ENCODE assay signal across 25 cellular contexts in the genomic region with DNA sequence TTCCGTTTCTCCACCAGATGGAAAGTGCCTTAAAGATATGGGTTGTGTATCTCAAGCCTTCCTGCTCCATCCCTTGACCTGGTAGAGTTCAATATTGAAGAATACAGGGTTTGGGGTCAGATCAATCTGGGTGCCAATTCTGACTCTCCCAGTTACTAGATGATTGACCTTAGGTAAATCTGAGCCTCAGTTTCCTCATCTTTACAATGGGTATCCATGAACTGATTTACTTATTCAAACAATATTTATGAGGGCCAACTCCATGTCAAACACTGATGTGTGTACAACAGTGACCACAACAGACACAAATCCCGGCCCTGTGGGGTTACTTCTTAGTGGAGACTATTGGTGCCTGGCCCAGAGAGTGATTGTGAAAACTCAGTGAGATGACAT. TPM values are rescaled to one million over a fixed set of nuclear protein-coding genes. Genes with fewer than 3 reads are reported as not detected.
DNase-seq lines count a peak whose midpoint lies in the region; ATAC-seq, FAIRE-seq and TF ChIP-seq lines count a peak whose summit lies in the region.
"Had no signal": no experiment of that assay in that cellular context is flagged by ENCODE, and none has a peak within 500 bp of the region (broad histone marks: within the 10 kb centered on the region; RNA-seq: fewer than 3 reads in every experiment).

No MANE protein-coding gene starts in this region.

- POLR2A ChIA-PET in K562 (lab: Yijun Ruan, JAX): no interaction called here
- POLR2A ChIA-PET in H1 (lab: Charles Lee; ENCODE audit: partially characterized antibody): interaction anchor here (0.7 kb wide), 1 partner anchor 85 kb away, joined by 3 read pairs; no protein-coding TSS in a partner anchor

- H2BK15ac ChIP-seq in H1 (ENCODE audit: low read length): peak overlapping the region; percentile 61; the same call in 1 of the 2 replicates

- in situ Hi-C loops in K562 (cut with MboI): no loop called here

- H2AFZ ChIP-seq in K562 (ENCODE audit: low read depth, low read length) (no peak overlapping the region), H1 (ENCODE audit: low read length) (no peak overlapping the region)

- H3K36me3 ChIP-seq in K562 (ENCODE audit: control insufficient read depth, insufficient read depth, low read length) (no peaks in the 10 kb centered on the region), H1 (ENCODE audit: control insufficient read depth in 2 of 4, insufficient read depth in 4 of 4, low read length in 3 of 4) (no peaks in the 10 kb centered on the region), psoas muscle (ENCODE audit: insufficient read depth in 1 of 2, low read depth in 1 of 2) (no peaks in the 10 kb centered on the region)
- H3K36me3 ChIP-seq: HAP-1 had no signal

- H3K27ac ChIP-seq in K562 (ENCODE audit: extremely low read depth, low read depth, low read length): no peak overlapping the region
- no peak overlapping the region for H3K27ac ChIP-seq in H1 (ENCODE audit: low read depth, low read length)
- H3K27ac ChIP-seq in psoas muscle: no peak overlapping the region

- CTCF ChIA-PET in K562 (lab: Yijun Ruan, JAX; ENCODE audit: low intra/inter-chr PET ratio) (no interaction called here), H1 (lab: Charles Lee; ENCODE audit: partially characterized antibody) (interaction anchor here (1.3 to 1.9 kb wide), 2 partner anchors 34 to 35 kb away, joined by 4 to 9 read pairs; no protein-coding TSS in a partner anchor)

- H2AK5ac ChIP-seq in H1 (ENCODE audit: low read depth, low read length): no peak overlapping the region

- TF ChIP-seq POLR2A in K562 (conservative IDR thresholded peaks at IDR 0.05) (no peak), H1 (IDR thresholded peaks at IDR 0.05; ENCODE audit: control extremely low read depth in 1 of 2, low read depth in 2 of 2, low read length in 2 of 2) (no peak)

- intact Hi-C loops in K562 (cut with micrococcal nuclease) (loop anchor here (5.0 kb wide), 1 partner anchor 44 kb away; no protein-coding TSS in a partner anchor), posterior vena cava (cut with DNase I) (no loop called here), psoas muscle (cut with DNase I) (no loop called here)

- H3K4me3 ChIP-seq in K562 (no peak overlapping the region), H1 (ENCODE audit: extremely low read depth in 1 of 4, insufficient read depth in 2 of 4, low read depth in 3 of 4, low read length in 4 of 4) (no peak overlapping the region), psoas muscle (no peak overlapping the region)
- H3K4me3 ChIP-seq: GM23338, HAP-1 had no signal

- no peak for FAIRE-seq in K562 (lab: Jason Lieb, UNC)
- FAIRE-seq in H1 (lab: Jason Lieb, UNC): no peak
- FAIRE-seq in urothelium cell line (lab: Jason Lieb, UNC): peak; percentile 40
- FAIRE-seq: GM12891, GM19239, H54 had no signal

- no peak overlapping the region for H3K14ac ChIP-seq in H1 (ENCODE audit: insufficient read length)

- H4K8ac ChIP-seq in H1 (ENCODE audit: extremely low read depth, insufficient read depth, low read length): no peak overlapping the region

- no peak overlapping the region; a peak in 1 of 4 replicates for H3K9ac ChIP-seq in K562 (ENCODE audit: insufficient read depth in 1 of 2, low read depth in 2 of 2, low read length in 2 of 2)
- no peak overlapping the region for H3K9ac ChIP-seq in H1 (replicated peaks in 1 of 4; ENCODE audit: extremely low read depth in 1 of 4, low read depth in 3 of 4, low read length in 3 of 4)

- no TSS peak for BruUV-seq in K562 (replicated peaks; lab: Mats Ljungman, UMichigan)

- no peak for TF ChIP-seq RAD21 in K562 (CRISPR knock-in tag; conservative IDR thresholded peaks at IDR 0.05 in 1 of 2, IDR thresholded peaks at IDR 0.05 in 1 of 2)
- no peak for TF ChIP-seq RAD21 in H1 (IDR thresholded peaks at IDR 0.05 in 1 of 2, conservative IDR thresholded peaks at IDR 0.05 in 1 of 2; ENCODE audit: low read depth in 2 of 2, low read length in 2 of 2)

- no peak overlapping the region for H3K56ac ChIP-seq in H1 (replicated peaks; ENCODE audit: insufficient read length, low read depth, low read length)

- H3K23me2 ChIP-seq in H1 (ENCODE audit: low read depth, low read length): no peaks in the 10 kb centered on the region

- H2BK12ac ChIP-seq in H1 (ENCODE audit: low read depth, low read length): peak overlapping the region; percentile 71; the same call in 1 of the 2 replicates

- no peak overlapping the region for H4K5ac ChIP-seq in H1 (ENCODE audit: insufficient read length, low read depth, low read length)

- H3K79me1 ChIP-seq in H1 (ENCODE audit: low read depth, low read length): no peaks in the 10 kb centered on the region

- WGBS in K562 (ENCODE audit: insufficient coverage, low coverage, missing lambda C conversion rate): 38% methylated on average over 2 of the region's 2 CpGs
- 91% methylated on average over 2 of the region's 2 CpGs; no CpG with 5 or more reads in 1 of the 2 experiments for WGBS in H1 (ENCODE audit: extremely low coverage in 1 of 2, insufficient coverage in 1 of 2, insufficient read length in 1 of 2, insufficient replicate concordance in 2 of 2, low coverage in 1 of 2, low lambda C conversion rate in 2 of 2, missing lambda C conversion rate in 1 of 2), 2 experiments
- 95 to 97% (median 97%) methylated on average over 2 of the region's 2 CpGs for WGBS in psoas muscle, 3 donors

- H3K4me1 ChIP-seq in K562 (replicated peaks in 1 of 2; ENCODE audit: control insufficient read depth in 2 of 2, insufficient read depth in 2 of 2, low read length in 2 of 2) (peaks cover 14 to 24% of the 10 kb centered on the region in 2 experiments; a peak in 4 of 5 replicates), H1 (replicated peaks in 1 of 4; ENCODE audit: control insufficient read depth in 3 of 4, insufficient read depth in 4 of 4, low read length in 3 of 4) (peaks cover 0 to 25% (median 12%) of the 10 kb centered on the region in 4 experiments; a peak in 6 of 7 replicates), psoas muscle (no peaks in the 10 kb centered on the region)
- H3K4me1 ChIP-seq: HAP-1 had no signal

- H3K9me1 ChIP-seq in K562 (ENCODE audit: control insufficient read depth, insufficient read depth, low read length): no peaks in the 10 kb centered on the region

- TF ChIP-seq EP300 in K562 (IDR thresholded peaks at IDR 0.05; ENCODE audit: low read length) (no peak), H1 (IDR thresholded peaks at IDR 0.05; ENCODE audit: borderline replicate concordance in 1 of 2, low read depth in 2 of 2, low read length in 2 of 2) (no peak)

- H4K20me1 ChIP-seq in K562 (replicated peaks; ENCODE audit: control insufficient read depth, insufficient read depth, low read length) (no peaks in the 10 kb centered on the region), H1 (replicated peaks in 1 of 2; ENCODE audit: control insufficient read depth in 1 of 2, insufficient read depth in 2 of 2, low read length in 2 of 2) (no peaks in the 10 kb centered on the region)

- no peak overlapping the region for H2BK120ac ChIP-seq in H1 (replicated peaks; ENCODE audit: low read depth, low read length)

- peak overlapping the region; percentile 87; the same call in 1 of the 2 replicates for H2BK20ac ChIP-seq in H1 (ENCODE audit: low read length)

- TF ChIP-seq CTCF in K562 (IDR thresholded peaks at IDR 0.05 in 2 of 3, conservative IDR thresholded peaks at IDR 0.05 in 1 of 3; ENCODE audit: insufficient read depth in 2 of 3, low read depth in 1 of 3, low read length in 3 of 3): no peak
- TF ChIP-seq CTCF in H1 (IDR thresholded peaks at IDR 0.05; ENCODE audit: control extremely low read depth in 1 of 3, insufficient read depth in 1 of 3, low read depth in 1 of 3, low read length in 3 of 3): no peak
- TF ChIP-seq CTCF in psoas muscle (IDR thresholded peaks at IDR 0.05): no peak

- no peak overlapping the region for H2BK5ac ChIP-seq in H1 (ENCODE audit: low read depth, low read length)

- H4K91ac ChIP-seq in H1 (replicated peaks; ENCODE audit: insufficient read length, low read length): no peak overlapping the region

- no peak overlapping the region for H3K4ac ChIP-seq in H1 (replicated peaks; ENCODE audit: insufficient read length, low read depth, low read length)

- H3K79me2 ChIP-seq in K562 (ENCODE audit: control insufficient read depth, insufficient read depth, low read length) (no peaks in the 10 kb centered on the region), H1 (ENCODE audit: control insufficient read depth in 1 of 2, insufficient read depth in 2 of 2, low read length in 2 of 2) (no peaks in the 10 kb centered on the region)

- DNase-seq in K562 (ENCODE audit: extremely low read depth in 1 of 4, low spot score in 3 of 4) (no peak), H1 (ENCODE audit: low read depth in 1 of 2, low spot score in 2 of 2) (no peak), posterior vena cava (ENCODE audit: low spot score) (peak; percentile 6), urothelium cell line (ENCODE audit: low spot score) (no peak), NCI-H510A (lab: John Stamatoyannopoulos, UW) (no peak), GM19240 (ENCODE audit: insufficient read length, low spot score) (no peak), psoas muscle (no peak)
- DNase-seq: C1 segment of cervical spinal cord; Calu3; CD4-positive, alpha-beta memory T cell; COR-L47; DMS53; DMS79 treated with DMSO at 0.1 percent for 48 hours; GF-D8; HFFc6 had no signal

- no peak overlapping the region for H3K18ac ChIP-seq in H1 (ENCODE audit: extremely low read depth, low read length)

- H3K23ac ChIP-seq in H1 (ENCODE audit: insufficient read length): no peak overlapping the region

- H3K27me3 ChIP-seq in K562 (ENCODE audit: control insufficient read depth in 2 of 2, insufficient read depth in 2 of 2, low read length in 2 of 2) (no peaks in the 10 kb centered on the region), H1 (replicated peaks in 1 of 4; ENCODE audit: control insufficient read depth in 3 of 4, extremely low read depth in 1 of 4, insufficient read depth in 3 of 4, low read length in 3 of 4) (peaks cover 0 to 3% (median 0%) of the 10 kb centered on the region in 4 experiments; a peak in 2 of 7 replicates), psoas muscle (ENCODE audit: insufficient read depth in 3 of 3, low read length in 2 of 3) (peaks cover 0 to 1% (median 0%) of the 10 kb centered on the region in 3 donors)

- H3K9me3 ChIP-seq in K562 (replicated peaks; ENCODE audit: control insufficient read depth, insufficient read depth, low read depth, low read length) (no peaks in the 10 kb centered on the region), H1 (ENCODE audit: insufficient read depth in 2 of 2, low read depth in 1 of 2, low read length in 1 of 2) (no peaks in the 10 kb centered on the region), psoas muscle (no peaks in the 10 kb centered on the region)
- H3K9me3 ChIP-seq: HAP-1 had no signal

- H3K4me2 ChIP-seq in K562 (ENCODE audit: insufficient read depth, low read length): no peak overlapping the region
- H3K4me2 ChIP-seq in H1 (ENCODE audit: insufficient read depth in 1 of 2, low read depth in 2 of 2, low read length in 2 of 2): no peak overlapping the region
- H3K4me2 ChIP-seq: GM23338 had no signal

- ATAC-seq in K562: no peak
- no peak for ATAC-seq in psoas muscle

RNA-seq across cellular contexts. Expression of gene FAIM2, which starts 7.5 kb away (rescaled TPM):
- total RNA-seq in K562 (2011; cell fraction: chromatin; rRNA removed; ENCODE audit: low replicate concordance): not detected in 2 replicates
- not detected in 2 replicates for total RNA-seq in K562 (2011; cell fraction: nucleolus; rRNA removed)
- total RNA-seq in K562 (2011; cell fraction: nucleoplasm; rRNA removed): 0.15 TPM in 1 of 2 replicates, not detected in the other
- total RNA-seq in K562 (2014; rRNA removed) (not detected in 2 replicates), K562 (2014; rRNA removed; fragmentation: Illumina TruSeq; extraction: Trizol) (not detected in 2 replicates), K562 (2015; rRNA removed; fragmentation: Illumina TruSeq; extraction: Trizol) (not detected in 2 replicates), K562 (2021) (not detected in 2 replicates), posterior vena cava (1 to 10 TPM; 1.8 to 2.5 TPM), psoas muscle (1 to 10 TPM in 1 of 4 donors, under 1 TPM in 2, not detected in 1; 0.22 to 1.1 (median 0.58) TPM)
- polyA plus RNA-seq in K562 (2011; rRNA removed) (not detected in 2 replicates), K562 (2014; fragmentation: Illumina TruSeq; extraction: Trizol) (not detected in 2 replicates), K562 (2014; fragmentation: Nextera tagmentation; extraction: Ambion mirVana) (under 1 TPM in 1 of 2 experiments, not detected in 1; 0.10 TPM), K562 (2014; rRNA removed) (0.01 TPM in 1 of 2 replicates, not detected in the other), H1 (2011; rRNA removed) (1.3 and 3.1 TPM in 2 replicates), psoas muscle (under 1 TPM in 2 of 3 donors, not detected in 1; 0.57 to 0.70 TPM)
- 0.07 and 0.76 TPM in 2 replicates for polyA plus RNA-seq in K562 (2011; cell fraction: cytosol; rRNA removed)
- not detected in 2 replicates for polyA plus RNA-seq in K562 (2011; cell fraction: nucleus; rRNA removed)
- 0.09 and 0.17 TPM in 2 replicates for polyA plus RNA-seq in K562 (2012)
- not detected in 2 replicates for polyA minus RNA-seq in K562 (2011; rRNA and poly(A)+ RNA removed)
- polyA minus RNA-seq in K562 (2011; cell fraction: cytosol; rRNA and poly(A)+ RNA removed): not detected in 2 replicates
- not detected in 2 replicates for polyA minus RNA-seq in K562 (2011; cell fraction: nucleus; rRNA and poly(A)+ RNA removed)
- 0.89 and 1.4 TPM in 2 replicates for total RNA-seq in H1 (2021; fragmentation: NEBNext Ultra II Directional; extraction: Animal tissue kit (Norgen Biotek cat#: 25700))
- polyA plus RNA-seq in H1 (2011; cell fraction: cytosol; rRNA removed): 1.2 TPM
- polyA plus RNA-seq in H1 (2011; cell fraction: nucleus; rRNA removed): 3.7 TPM
- polyA plus RNA-seq in H1 (2012, experiment 1 of 2): 0.22 to 1.3 TPM (median 0.64 TPM) in 4 replicates
- 0.18 TPM for polyA plus RNA-seq in H1 (2012, experiment 2 of 2)
- 0.39 TPM for polyA plus RNA-seq in H1 (2013, experiment 1 of 2)
- polyA plus RNA-seq in H1 (2013, experiment 2 of 2): 0.33 TPM
- polyA minus RNA-seq in H1 (2011; rRNA and poly(A)+ RNA removed): 1.2 and 2.2 TPM in 2 replicates
- polyA minus RNA-seq in H1 (2011; cell fraction: cytosol; rRNA and poly(A)+ RNA removed): 2.2 TPM
- polyA minus RNA-seq in H1 (2011; cell fraction: nucleus; rRNA and poly(A)+ RNA removed): 0.70 TPM
- total RNA-seq: A172, A673, Calu3, G401 had no signal

RNA-seq across cellular contexts. Expression of gene AQP2, which starts 39.3 kb away (rescaled TPM):
- not detected in 2 replicates for total RNA-seq in K562 (2011; cell fraction: chromatin; rRNA removed; ENCODE audit: low replicate concordance)
- total RNA-seq in K562 (2011; cell fraction: nucleolus; rRNA removed): not detected in 2 replicates
- total RNA-seq in K562 (2011; cell fraction: nucleoplasm; rRNA removed): not detected in 2 replicates
- total RNA-seq in K562 (2014; rRNA removed) (not detected in 2 replicates), K562 (2014; rRNA removed; fragmentation: Illumina TruSeq; extraction: Trizol) (not detected in 2 replicates), K562 (2015; rRNA removed; fragmentation: Illumina TruSeq; extraction: Trizol) (not detected in 2 replicates), K562 (2021) (not detected in 2 replicates), posterior vena cava (under 1 TPM; 0.33 to 0.42 TPM), psoas muscle (not detected)
- polyA plus RNA-seq in K562 (2011; rRNA removed) (not detected in 2 replicates), K562 (2014; fragmentation: Illumina TruSeq; extraction: Trizol) (not detected in 2 replicates), K562 (2014; fragmentation: Nextera tagmentation; extraction: Ambion mirVana) (not detected), K562 (2014; rRNA removed) (not detected in 2 replicates), H1 (2011; rRNA removed) (0.02 TPM in 1 of 2 replicates, not detected in the other), psoas muscle (not detected)
- polyA plus RNA-seq in K562 (2011; cell fraction: cytosol; rRNA removed): not detected in 2 replicates
- polyA plus RNA-seq in K562 (2011; cell fraction: nucleus; rRNA removed): not detected in 2 replicates
- not detected in 2 replicates for polyA plus RNA-seq in K562 (2012)
- not detected in 2 replicates for polyA minus RNA-seq in K562 (2011; rRNA and poly(A)+ RNA removed)
- not detected in 2 replicates for polyA minus RNA-seq in K562 (2011; cell fraction: cytosol; rRNA and poly(A)+ RNA removed)
- not detected in 2 replicates for polyA minus RNA-seq in K562 (2011; cell fraction: nucleus; rRNA and poly(A)+ RNA removed)
- total RNA-seq in H1 (2021; fragmentation: NEBNext Ultra II Directional; extraction: Animal tissue kit (Norgen Biotek cat#: 25700)): not detected in 2 replicates
- not detected for polyA plus RNA-seq in H1 (2011; cell fraction: cytosol; rRNA removed)
- 0.06 TPM for polyA plus RNA-seq in H1 (2011; cell fraction: nucleus; rRNA removed)
- polyA plus RNA-seq in H1 (2012, experiment 1 of 2): not detected in 4 replicates
- polyA plus RNA-seq in H1 (2012, experiment 2 of 2): not detected
- polyA plus RNA-seq in H1 (2013, experiment 1 of 2): not detected
- polyA plus RNA-seq in H1 (2013, experiment 2 of 2): not detected
- 0.05 and 0.06 TPM in 2 replicates for polyA minus RNA-seq in H1 (2011; rRNA and poly(A)+ RNA removed)
- polyA minus RNA-seq in H1 (2011; cell fraction: cytosol; rRNA and poly(A)+ RNA removed): not detected
- polyA minus RNA-seq in H1 (2011; cell fraction: nucleus; rRNA and poly(A)+ RNA removed): 0.20 TPM
- total RNA-seq: A172; A673; Calu3; CD4-positive, alpha-beta memory T cell; Daoy; G401; HFFc6 had no signal
- polyA plus RNA-seq: BJ; CD4-positive, alpha-beta memory T cell; GM23338 had no signal

RNA-seq across cellular contexts. Expression of gene AQP5, which starts 50.5 kb away (rescaled TPM):
- not detected in 2 replicates for total RNA-seq in K562 (2011; cell fraction: chromatin; rRNA removed; ENCODE audit: low replicate concordance)
- total RNA-seq in K562 (2011; cell fraction: nucleolus; rRNA removed): not detected in 2 replicates
- not detected in 2 replicates for total RNA-seq in K562 (2011; cell fraction: nucleoplasm; rRNA removed)
- not detected in 2 replicates for total RNA-seq in K562 (2014; rRNA removed)
- not detected in 2 replicates for total RNA-seq in K562 (2014; rRNA removed; fragmentation: Illumina TruSeq; extraction: Trizol)
- total RNA-seq in K562 (2015; rRNA removed; fragmentation: Illumina TruSeq; extraction: Trizol): not detected in 2 replicates
- not detected in 2 replicates for total RNA-seq in K562 (2021)
- polyA plus RNA-seq in K562 (2011; rRNA removed): not detected in 2 replicates
- polyA plus RNA-seq in K562 (2011; cell fraction: cytosol; rRNA removed): not detected in 2 replicates
- polyA plus RNA-seq in K562 (2011; cell fraction: nucleus; rRNA removed): not detected in 2 replicates
- not detected in 2 replicates for polyA plus RNA-seq in K562 (2012)
- not detected in 2 replicates for polyA plus RNA-seq in K562 (2014; fragmentation: Illumina TruSeq; extraction: Trizol)
- polyA plus RNA-seq in K562 (2014; fragmentation: Nextera tagmentation; extraction: Ambion mirVana): not detected
- not detected in 2 replicates for polyA plus RNA-seq in K562 (2014; rRNA removed)
- not detected in 2 replicates for polyA minus RNA-seq in K562 (2011; rRNA and poly(A)+ RNA removed)
- not detected in 2 replicates for polyA minus RNA-seq in K562 (2011; cell fraction: cytosol; rRNA and poly(A)+ RNA removed)
- not detected in 2 replicates for polyA minus RNA-seq in K562 (2011; cell fraction: nucleus; rRNA and poly(A)+ RNA removed)
- 1.7 and 2.5 TPM in 2 replicates for total RNA-seq in H1 (2021; fragmentation: NEBNext Ultra II Directional; extraction: Animal tissue kit (Norgen Biotek cat#: 25700))
- 3.2 and 5.2 TPM in 2 replicates for polyA plus RNA-seq in H1 (2011; rRNA removed)
- polyA plus RNA-seq in H1 (2011; cell fraction: cytosol; rRNA removed): 3.7 TPM
- 5.9 TPM for polyA plus RNA-seq in H1 (2011; cell fraction: nucleus; rRNA removed)
- 2.4 to 4.0 TPM (median 3.0 TPM) in 4 replicates for polyA plus RNA-seq in H1 (2012, experiment 1 of 2)
- 3.2 TPM for polyA plus RNA-seq in H1 (2012, experiment 2 of 2)
- polyA plus RNA-seq in H1 (2013, experiment 1 of 2): 2.8 TPM
- 2.8 TPM for polyA plus RNA-seq in H1 (2013, experiment 2 of 2)
- polyA minus RNA-seq in H1 (2011; rRNA and poly(A)+ RNA removed): 0.73 and 1.1 TPM in 2 replicates
- 3.1 TPM for polyA minus RNA-seq in H1 (2011; cell fraction: cytosol; rRNA and poly(A)+ RNA removed)
- polyA minus RNA-seq in H1 (2011; cell fraction: nucleus; rRNA and poly(A)+ RNA removed): 1.3 TPM
- not detected for total RNA-seq in posterior vena cava
- not detected for total RNA-seq in psoas muscle
- under 1 TPM in 1 of 3 donors, not detected in 2; 0.05 TPM for polyA plus RNA-seq in psoas muscle
- total RNA-seq: A673; CD4-positive, alpha-beta memory T cell; Daoy; G401; HFFc6 had no signal
- polyA plus RNA-seq: BJ; CD4-positive, alpha-beta memory T cell had no signal

Comparison
In these comparisons a context has a peak if more than half of its experiments do, and no peak if none do; other contexts are left out.
1. Of the 49 proteins assayed by ChIP-seq in both K562 and H1: peak only in K562: KDM1A; only in H1: none; in both: none; in neither: 48.